Comparison of ENCODE assay signal across 27 cellular contexts in the genomic region with DNA sequence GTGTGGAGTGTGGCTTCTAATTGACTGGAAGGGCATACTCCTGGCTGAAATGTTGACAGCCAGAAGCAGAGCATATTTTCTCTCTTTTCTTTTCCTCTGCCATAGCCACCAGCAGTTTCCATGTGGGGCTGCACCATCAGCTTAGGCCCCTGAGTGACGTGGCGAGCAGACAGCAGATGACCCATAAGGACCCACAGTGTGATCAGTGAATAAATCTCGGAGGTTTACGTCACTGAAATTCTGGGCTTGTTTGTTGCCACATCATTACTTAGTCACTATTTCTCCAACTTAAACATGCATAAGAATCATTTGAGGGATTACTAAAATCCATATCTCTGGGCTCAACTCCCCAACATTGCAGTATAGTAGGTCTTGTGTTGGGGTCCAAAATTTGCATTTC.
"Had no signal": no experiment of that assay in that cellular context is flagged by ENCODE, and none has a peak within 500 bp of the region (broad histone marks: within the 10 kb centered on the region; RNA-seq: fewer than 3 reads in every experiment).

No MANE protein-coding gene starts in this region.

- H3K9me3 Mint-ChIP-seq: type B pancreatic cell had no signal

- H3K4me3 ChIP-seq: coronary artery, esophagus squamous epithelium, gastrocnemius medialis, heart left ventricle, hepatocyte, left lung, pancreas, right atrium auricular region, sigmoid colon, stomach, testis, tibial artery had no signal

- H3K27me3 ChIP-seq: esophagus squamous epithelium, gastrocnemius medialis, hepatocyte, neutrophil, right atrium auricular region, sigmoid colon, stomach, testis had no signal

- H3K4me2 ChIP-seq: hepatocyte had no signal

- H3K79me2 ChIP-seq: hepatocyte had no signal

- H2AFZ ChIP-seq: hepatocyte had no signal

- H3K4me1 ChIP-seq: esophagus squamous epithelium, gastrocnemius medialis, heart left ventricle, left lung, pancreas, right atrium auricular region, sigmoid colon, stomach, testis, tibial artery had no signal

- H3K9me3 ChIP-seq: esophagus squamous epithelium, gastrocnemius medialis, heart left ventricle, left lung, neutrophil, pancreas, right atrium auricular region, sigmoid colon, stomach, testis, tibial artery had no signal

- H3K36me3 ChIP-seq: esophagus squamous epithelium, gastrocnemius medialis, heart left ventricle, left lung, neutrophil, pancreas, right atrium auricular region, sigmoid colon, stomach, tibial artery had no signal

- DNase-seq: dermis blood vessel endothelial cell; effector memory CD8-positive, alpha-beta T cell; erythroblast; esophagus squamous epithelium; gastrocnemius medialis; heart left ventricle; left cardiac atrium; left lung; mammary epithelial cell; natural killer cell; pancreas; sigmoid colon; stimulated activated CD4-positive, alpha-beta T cell treated with anti-CD3 and anti-CD28 coated beads, Interleukin-2, amount 100 ng/mL, for 24 hours; stimulated activated CD4-positive, alpha-beta T cell treated with anti-CD3 and anti-CD28 coated beads, Interleukin-4, amount 100 ng/mL, for 24 hours; stimulated activated naive CD4-positive, alpha-beta T cell treated with Interleukin-2 at 50 U/mL for 16 hours; stomach; testis; tibial artery had no signal

- H3K27me3 Mint-ChIP-seq: effector memory CD8-positive, alpha-beta T cell; type B pancreatic cell had no signal

- H3K36me3 Mint-ChIP-seq: natural killer cell; stimulated activated effector memory CD8-positive, alpha-beta T cell treated with anti-CD3 and anti-CD28 coated beads, Interleukin-12 subunit alpha, Interleukin-12 subunit beta, amount 100 ng/mL, for 72 hours; type B pancreatic cell had no signal

- FAIRE-seq: endometrium, islet of Langerhans, pancreas, urothelium cell line had no signal

- ATAC-seq: effector memory CD8-positive, alpha-beta T cell; gastrocnemius medialis; heart left ventricle; left cardiac atrium; left lung; natural killer cell; pancreas; stimulated activated effector memory CD8-positive, alpha-beta T cell treated with anti-CD3 and anti-CD28 coated beads, Interleukin-12 subunit alpha, Interleukin-12 subunit beta, amount 100 ng/mL, for 72 hours had no signal

- H3K27ac Mint-ChIP-seq: effector memory CD8-positive, alpha-beta T cell; natural killer cell; stimulated activated effector memory CD8-positive, alpha-beta T cell treated with anti-CD3 and anti-CD28 coated beads, Interleukin-12 subunit alpha, Interleukin-12 subunit beta, amount 100 ng/mL, for 72 hours; type B pancreatic cell had no signal

- H3K27ac ChIP-seq: coronary artery, esophagus squamous epithelium, gastrocnemius medialis, heart left ventricle, hepatocyte, left lung, neutrophil, pancreas, right atrium auricular region, sigmoid colon, stomach, testis, tibial artery had no signal

- H3K4me3 Mint-ChIP-seq: effector memory CD8-positive, alpha-beta T cell; natural killer cell; stimulated activated effector memory CD8-positive, alpha-beta T cell treated with anti-CD3 and anti-CD28 coated beads, Interleukin-12 subunit alpha, Interleukin-12 subunit beta, amount 100 ng/mL, for 72 hours; type B pancreatic cell had no signal

- H3K4me1 Mint-ChIP-seq: natural killer cell; stimulated activated effector memory CD8-positive, alpha-beta T cell treated with anti-CD3 and anti-CD28 coated beads, Interleukin-12 subunit alpha, Interleukin-12 subunit beta, amount 100 ng/mL, for 72 hours had no signal
